In genomic region chr3:127722104-127722784, GRCh38 we compare ENCODE assay signal across 15 cellular contexts. TPM values are rescaled to one million over a fixed set of nuclear protein-coding genes. Genes with fewer than 3 reads are reported as not detected.
A peak's percentile ranks its signal among the peaks of the same experiment; 100 is the strongest.
DNase-seq lines count a peak whose midpoint lies in the region; ATAC-seq and TF ChIP-seq lines count a peak whose summit lies in the region.
"Had no signal": no experiment of that assay in that cellular context is flagged by ENCODE, and none has a peak within 500 bp of the region (broad histone marks: within the 10 kb centered on the region; RNA-seq: fewer than 3 reads in every experiment).

No MANE protein-coding gene starts in this region.

- no peaks in the 10 kb centered on the region for H4K20me1 ChIP-seq in H9 (ENCODE audit: control insufficient read depth, insufficient read depth, insufficient read length)

- H3T11ph ChIP-seq in H9 (ENCODE audit: low read length): no peak overlapping the region

- in situ Hi-C loops in gastrocnemius medialis (cut with MboI; ENCODE audit: low sequenced_read_pairs in 4 of 4): no loop called here

- peak overlapping the region; percentile 81 for H3K14ac ChIP-seq in H9 (ENCODE audit: insufficient read depth, low read length)

- H3K9ac ChIP-seq in H9 (ENCODE audit: extremely low read depth, insufficient read length, low read length): no peak overlapping the region

- H3K4me2 ChIP-seq in H9 (ENCODE audit: insufficient read depth, insufficient read length, low read length): no peak overlapping the region

- no peak overlapping the region for H3K18ac ChIP-seq in H9 (ENCODE audit: insufficient read length, low read depth, low read length)

- no peak overlapping the region for H4K5ac ChIP-seq in H9 (ENCODE audit: insufficient read length, low read depth, low read length)

- no peak overlapping the region for H4K91ac ChIP-seq in H9 (ENCODE audit: insufficient read length, low read depth, low read length)

- no peak overlapping the region for H3K4ac ChIP-seq in H9 (ENCODE audit: low read depth, low read length)

- no peak overlapping the region for H4K8ac ChIP-seq in H9 (replicated peaks; ENCODE audit: insufficient read length, low read depth, low read length)

- no peaks in the 10 kb centered on the region for H3K23me2 ChIP-seq in H9 (ENCODE audit: insufficient read length, low read depth, low read length, poor library complexity, severe bottlenecking)

- H3K36me3 Mint-ChIP-seq in H9 (ENCODE audit: insufficient read depth in 1 of 3, low read depth in 3 of 3): peaks cover 0 to 7% (median 0%) of the 10 kb centered on the region in 3 experiments; a peak in 3 of 7 replicates
- H3K36me3 Mint-ChIP-seq in brain: peaks cover 8% of the 10 kb centered on the region

- TF ChIP-seq CTCF in H9 (conservative IDR thresholded peaks at IDR 0.05) (no peak), brain (conservative IDR thresholded peaks at IDR 0.05) (no peak), gastrocnemius medialis (IDR thresholded peaks at IDR 0.05 in 4 of 5, conservative IDR thresholded peaks at IDR 0.05 in 1 of 5) (no peak), foreskin fibroblast (IDR thresholded peaks at IDR 0.05; ENCODE audit: low read depth, low read length) (no peak)

- no peak overlapping the region for H2BK5ac ChIP-seq in H9 (ENCODE audit: insufficient read length, low read length)

- no peak overlapping the region for H2AK5ac ChIP-seq in H9 (ENCODE audit: insufficient read length, low read length)

- H3K27me3 Mint-ChIP-seq in H9 (ENCODE audit: low read depth): peaks cover 17% of the 10 kb centered on the region
- peaks cover 4% of the 10 kb centered on the region for H3K27me3 Mint-ChIP-seq in brain
- H3K27me3 Mint-ChIP-seq: B cell had no signal

- H3K9me3 Mint-ChIP-seq in H9 (peaks cover 13 to 15% of the 10 kb centered on the region in 2 experiments), brain (peaks cover 0 to 12% (median 10%) of the 10 kb centered on the region in 5 experiments)
- H3K9me3 Mint-ChIP-seq: activated CD4-positive, alpha-beta T cell treated with anti-CD3 and anti-CD28 coated beads, Interleukin-2, amount 10 ng/mL, durations not matched to agents 24 days and 14 days; T-helper 2 cell treated with Interferon-gamma antibody and Interleukin-4, amounts not matched to agents 5 μg/mL and 100 μg/mL, for 36 hours had no signal

- no peak overlapping the region for H2BK12ac ChIP-seq in H9 (ENCODE audit: insufficient read length, low read depth, low read length)

- peaks cover 0 to 23% of the 10 kb centered on the region in 2 donors for H3K36me3 ChIP-seq in gastrocnemius medialis
- H3K36me3 ChIP-seq: uterus had no signal

- TF ChIP-seq POLR2A in gastrocnemius medialis (IDR thresholded peaks at IDR 0.05): no peak

- H3K79me2 ChIP-seq in H9 (ENCODE audit: insufficient read depth, low read length): no peaks in the 10 kb centered on the region

- ATAC-seq in gastrocnemius medialis (no peak), GM21529 (IDR thresholded peaks at IDR 0.05; ENCODE audit: unreplicated experiment) (no peak)

- H3K4me3 Mint-ChIP-seq in H9 (no peak overlapping the region), brain (peak overlapping the region in 3 of 5 experiments; percentile 43 to 51 (median 47))
- H3K4me3 Mint-ChIP-seq: activated CD4-positive, alpha-beta T cell treated with anti-CD3 and anti-CD28 coated beads, Interleukin-2, amount 10 ng/mL, durations not matched to agents 24 days and 14 days; B cell; neural crest cell; T-helper 2 cell treated with Interferon-gamma antibody and Interleukin-4, amounts not matched to agents 5 μg/mL and 100 μg/mL, for 36 hours had no signal

- peaks cover 17 to 24% of the 10 kb centered on the region in 2 experiments for H3K4me1 Mint-ChIP-seq in H9
- H3K4me1 Mint-ChIP-seq in brain: peaks cover 42% of the 10 kb centered on the region
- H3K4me1 Mint-ChIP-seq: activated CD4-positive, alpha-beta T cell treated with anti-CD3 and anti-CD28 coated beads, Interleukin-2, amount 10 ng/mL, durations not matched to agents 24 days and 14 days; B cell had no signal

- DNase-seq in H9 (no peak), gastrocnemius medialis (no peak), NCI-H526 (lab: John Stamatoyannopoulos, UW) (no peak), foreskin fibroblast (no peak), GM19240 (ENCODE audit: insufficient read length, low spot score) (no peak)
- DNase-seq: activated CD4-positive, alpha-beta T cell treated with anti-CD3 and anti-CD28 coated beads, Interleukin-2, amount 10 ng/mL, durations not matched to agents 24 days and 14 days; cerebellar nuclear complex; stimulated activated CD4-positive, alpha-beta T cell treated with anti-CD3 and anti-CD28 coated beads, Interleukin-4, amount 100 ng/mL, for 4 hours; uterus had no signal

- H3K27ac Mint-ChIP-seq in H9 (no peak overlapping the region), brain (peak overlapping the region; percentile 47 to 96 (median 89))
- H3K27ac Mint-ChIP-seq: activated CD4-positive, alpha-beta T cell treated with anti-CD3 and anti-CD28 coated beads, Interleukin-2, amount 10 ng/mL, durations not matched to agents 24 days and 14 days; T-helper 2 cell treated with Interferon-gamma antibody and Interleukin-4, amounts not matched to agents 5 μg/mL and 100 μg/mL, for 36 hours had no signal

- WGBS in H9 (ENCODE audit: extremely low coverage, insufficient read length, low lambda C conversion rate): no CpG with 5 or more reads among the region's 13 CpGs

- no peak overlapping the region for H2BK120ac ChIP-seq in H9 (ENCODE audit: low read depth, low read length, poor library complexity, severe bottlenecking)

- H2BK20ac ChIP-seq in H9 (ENCODE audit: low read depth, low read length, poor library complexity, severe bottlenecking): no peak overlapping the region

- no peak overlapping the region for H2AFZ ChIP-seq in H9 (ENCODE audit: low read length)

- H3K27me3 ChIP-seq in H9 (ENCODE audit: insufficient read depth, low read length): no peaks in the 10 kb centered on the region; the same call in 1 of the 2 replicates
- H3K27me3 ChIP-seq in gastrocnemius medialis: no peaks in the 10 kb centered on the region
- H3K27me3 ChIP-seq: uterus had no signal

- H3K4me3 ChIP-seq in iPS-18c (ENCODE audit: insufficient read depth, low read depth, low read length): peak overlapping the region; percentile 17; the same call in 1 of the 2 replicates
- H3K4me3 ChIP-seq in gastrocnemius medialis: no peak overlapping the region
- no peak overlapping the region for H3K4me3 ChIP-seq in foreskin fibroblast (ENCODE audit: low read depth in 1 of 2, low read length in 2 of 2)
- H3K4me3 ChIP-seq: uterus had no signal

- no peak overlapping the region for H2BK15ac ChIP-seq in H9 (ENCODE audit: low read depth, low read length)

- no peaks in the 10 kb centered on the region for H3K9me3 ChIP-seq in H9 (ENCODE audit: control insufficient read depth, low read depth, low read length)
- H3K9me3 ChIP-seq in iPS-18c (ENCODE audit: control insufficient read depth, insufficient read depth, low read length): peaks cover 10% of the 10 kb centered on the region
- H3K9me3 ChIP-seq in gastrocnemius medialis: no peaks in the 10 kb centered on the region
- H3K9me3 ChIP-seq: uterus had no signal

- no peak overlapping the region for H3K23ac ChIP-seq in H9 (ENCODE audit: insufficient read length, low read depth, low read length)

- H3K56ac ChIP-seq in H9 (ENCODE audit: insufficient read length, low read depth, low read length): no peak overlapping the region

- intact Hi-C loops in gastrocnemius medialis (cut with DNase I; ENCODE audit: low total_unique reads): no loop called here

- no peaks in the 10 kb centered on the region for H3K79me1 ChIP-seq in H9 (ENCODE audit: insufficient read depth, low read depth, low read length, poor library complexity, severe bottlenecking)

- H3K4me1 ChIP-seq in H9 (ENCODE audit: insufficient read depth, low read length) (0 out of 2 replicates have a peak, but pooled peaks cover 3% of the 10 kb centered on the region), gastrocnemius medialis (peaks cover 5 to 38% of the 10 kb centered on the region in 2 donors)
- H3K4me1 ChIP-seq: uterus had no signal

- H3K27ac ChIP-seq in H9 (ENCODE audit: insufficient read length, low read depth, low read length) (no peak overlapping the region), gastrocnemius medialis (peak overlapping the region; percentile 34 to 78 (median 61))
- H3K27ac ChIP-seq: uterus had no signal

RNA-seq across cellular contexts. Expression of gene ABTB1, which starts 49.5 kb away (rescaled TPM):
- total RNA-seq in H9 (2021) (3.9 and 6.2 TPM in 2 replicates), gastrocnemius medialis (10 to 100 TPM; 22.9 to 37.5 (median 30.1) TPM)
- polyA plus RNA-seq in brain (ENCODE audit: insufficient read depth, low read depth, low replicate concordance): 43.7 TPM

Comparison
In these comparisons a context has a peak if more than half of its experiments do, and no peak if none do; other contexts are left out.
1. H3K27ac Mint-ChIP-seq: peak in brain (5 of 5); none in H9 (0 of 3).
2. H3K4me3 Mint-ChIP-seq: peak in brain (3 of 5); none in H9 (0 of 2).